32 cellular contexts compared by ENCODE assay signal in the genomic region with DNA sequence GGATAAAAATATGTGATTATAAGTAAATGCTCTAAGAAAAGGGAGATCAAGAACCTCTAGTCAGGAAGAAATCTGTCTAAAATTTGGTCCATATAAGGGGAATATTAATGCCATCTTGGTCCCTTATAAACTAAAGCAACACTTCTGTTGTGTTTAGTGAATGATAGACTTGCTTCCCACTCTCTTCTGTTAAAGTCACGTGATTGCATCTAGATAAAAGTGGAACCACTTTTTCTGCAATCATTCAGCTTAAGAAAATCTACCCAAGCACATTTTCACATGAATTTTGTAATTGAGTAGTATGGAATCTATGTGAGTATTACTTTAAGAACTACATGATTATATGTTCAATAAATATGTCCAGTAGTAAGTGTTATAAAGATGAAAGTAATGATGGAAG.
"Had no signal": no experiment of that assay in that cellular context is flagged by ENCODE, and none has a peak within 500 bp of the region (broad histone marks: within the 10 kb centered on the region; RNA-seq: fewer than 3 reads in every experiment).

No MANE protein-coding gene starts in this region.

- DNase-seq: activated effector memory CD4-positive, alpha-beta T cell treated with anti-CD3 and anti-CD28 coated beads, Interleukin-2, amount 50 U/mL, for 16 hours; activated effector memory CD4-positive, alpha-beta T cell treated with Interleukin-2 at 50 U/mL for 16 hours; activated gamma-delta T cell; activated gamma-delta T cell treated with Interleukin-2 at 50 U/mL for 16 hours; activated naive CD4-positive, alpha-beta T cell; activated naive CD4-positive, alpha-beta T cell treated with anti-CD3 and anti-CD28 coated beads for 36 hours; activated naive CD4-positive, alpha-beta T cell treated with anti-CD3 and anti-CD28 coated beads, Interleukin-2, amount 10 ng/mL, durations not matched to agents 7 days and 5 days; activated naive CD4-positive, alpha-beta T cell treated with anti-CD3 and anti-CD28 coated beads, Interleukin-2, amount 50 U/mL, for 16 hours; activated naive CD4-positive, alpha-beta T cell treated with Interleukin-2 at 50 U/mL for 16 hours; activated naive CD8-positive, alpha-beta T cell treated with anti-CD3 and anti-CD28 coated beads for 36 hours; activated naive CD8-positive, alpha-beta T cell treated with anti-CD3 and anti-CD28 coated beads, Interleukin-2, amount 10 ng/mL, durations not matched to agents 7 days and 5 days; activated naive CD8-positive, alpha-beta T cell treated with anti-CD3 and anti-CD28 coated beads, Interleukin-2, amount 50 U/mL, for 24 hours; activated T-cell treated with anti-CD3 and anti-CD28 coated beads, Interleukin-2, amount 50 U/mL, for 4 hours; activated T-cell treated with anti-CD3 and anti-CD28 coated beads, Interleukin-2, amount 50 U/mL, for 48 hours; activated T-cell treated with anti-CD3 and anti-CD28 coated beads, Interleukin-2, amount 50 U/mL, for 72 hours; adrenal gland; amniotic stem cell; amygdala; anterior cingulate cortex; aorta; body of pancreas; brain microvascular endothelial cell; caudate nucleus; central memory CD4-positive, alpha-beta T cell; cerebellar nuclear complex had no signal

- H3K4me3 ChIP-seq: adrenal gland, ascending aorta, body of pancreas, breast epithelium, cardiac muscle cell had no signal

- FAIRE-seq: astrocyte, bronchial epithelial cell had no signal

- ATAC-seq: activated naive CD4-positive, alpha-beta T cell treated with anti-CD3 and anti-CD28 coated beads, Interleukin-2, amount 50 U/mL, for 72 hours; activated naive CD8-positive, alpha-beta T cell treated with anti-CD3 and anti-CD28 coated beads, Interleukin-2, amount 50 U/mL, for 24 hours; activated T-cell treated with anti-CD3 and anti-CD28 coated beads, Interleukin-2, amount 50 U/mL, for 4 hours; activated T-cell treated with anti-CD3 and anti-CD28 coated beads, Interleukin-2, amount 50 U/mL, for 72 hours; activated T-helper 17 cell treated with anti-CD3 and anti-CD28 coated beads, Interleukin-2, amount 50 U/mL, for 72 hours; body of pancreas had no signal

- H3K36me3 ChIP-seq: adrenal gland, ascending aorta, brain microvascular endothelial cell, breast epithelium, cardiac muscle cell had no signal

- H3K9me3 ChIP-seq: adrenal gland, ascending aorta, body of pancreas, breast epithelium had no signal

- H3K27ac ChIP-seq: adrenal gland, ascending aorta, body of pancreas, brain microvascular endothelial cell, breast epithelium, cardiac muscle cell had no signal

- H3K4me1 ChIP-seq: adrenal gland, ascending aorta, body of pancreas, breast epithelium had no signal

- H3K27me3 ChIP-seq: adrenal gland, ascending aorta, body of pancreas, brain microvascular endothelial cell, breast epithelium, cardiac muscle cell had no signal
